Comparison of ENCODE assay signal across 8 cellular contexts in the genomic region with DNA sequence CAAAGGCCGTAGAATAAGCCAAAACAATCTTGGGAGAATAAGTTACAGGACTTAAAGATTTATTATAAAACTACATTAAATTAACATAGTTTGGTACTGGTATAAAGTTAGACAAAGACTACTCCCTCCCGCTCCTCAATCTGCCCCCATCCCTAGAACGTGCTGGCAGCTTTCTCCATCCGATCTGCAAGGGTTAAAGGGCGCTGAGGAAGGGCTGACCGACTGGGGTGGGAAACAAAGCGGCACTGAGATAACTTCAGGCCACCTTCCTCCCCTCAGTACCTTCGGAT. TPM values are rescaled to one million over a fixed set of nuclear protein-coding genes. Genes with fewer than 3 reads are reported as not detected.
A peak's percentile ranks its signal among the peaks of the same experiment; 100 is the strongest.
DNase-seq lines count a peak whose midpoint lies in the region; ATAC-seq, FAIRE-seq and TF ChIP-seq lines count a peak whose summit lies in the region.

No MANE protein-coding gene starts in this region.

- no peaks in the 10 kb centered on the region for H3K27me3 Mint-ChIP-seq in immature natural killer cell (ENCODE audit: low read depth in 3 of 3)

- peak overlapping the region; percentile 31 for H3K18ac ChIP-seq in mesendoderm (ENCODE audit: low read length)

- H3K36me3 ChIP-seq in mammary epithelial cell (ENCODE audit: insufficient read depth, low read length) (peaks cover 3% of the 10 kb centered on the region), mesendoderm (ENCODE audit: control insufficient read depth, insufficient read depth, low read length) (peaks cover 2% of the 10 kb centered on the region)

- TF ChIP-seq EP300 in A549 (IDR thresholded peaks at IDR 0.05), result no peak

- no peak overlapping the region for H3K27ac Mint-ChIP-seq in immature natural killer cell

- peak overlapping the region; percentile 84 for H3K4me2 ChIP-seq in A549
- peak overlapping the region; percentile 97 for H3K4me2 ChIP-seq in mammary epithelial cell (ENCODE audit: insufficient read depth, low read depth, low read length)
- no peak overlapping the region for H3K4me2 ChIP-seq in mesendoderm (ENCODE audit: low read length)

- peak overlapping the region; percentile 90 for H2AFZ ChIP-seq in mammary epithelial cell (ENCODE audit: low read depth, low read length)

- ATAC-seq in A549 (peak; percentile 64 to 68), GM19351 (IDR thresholded peaks at IDR 0.05; ENCODE audit: unreplicated experiment) (peak; percentile 6)

- in situ Hi-C loops in mammary epithelial cell (cut with MboI; ENCODE audit: low sequenced_read_pairs in 2 of 2), result no loop called here

- peak overlapping the region; percentile 98 for H3K9ac ChIP-seq in mammary epithelial cell (ENCODE audit: insufficient read depth, low read length)
- H3K9ac ChIP-seq in mesendoderm (ENCODE audit: low read length), result peak overlapping the region; percentile 70

- dilution Hi-C loops in mammary epithelial cell (cut with HindIII; ENCODE audit: low sequenced_read_pairs), result no loop called here

- peak overlapping the region; percentile 87 to 94 for H3K27ac ChIP-seq in A549
- H3K27ac ChIP-seq in HL-60 (replicated peaks), result peak overlapping the region; percentile 94
- peak overlapping the region; percentile 100 for H3K27ac ChIP-seq in mammary epithelial cell (ENCODE audit: insufficient read depth, low read depth, low read length)
- H3K27ac ChIP-seq in mesendoderm (ENCODE audit: low read depth, low read length), result peak overlapping the region; percentile 94

- H3K4me3 Mint-ChIP-seq in immature natural killer cell, result no peak overlapping the region

- H2BK15ac ChIP-seq in mesendoderm (replicated peaks; ENCODE audit: low read depth), result no peak overlapping the region

- H3K56ac ChIP-seq in mesendoderm (ENCODE audit: low read length), result peak overlapping the region; percentile 99

- peaks cover 8% of the 10 kb centered on the region for H3K79me1 ChIP-seq in mesendoderm (ENCODE audit: low read length)

- no peak overlapping the region for H2BK120ac ChIP-seq in mesendoderm (ENCODE audit: low read depth, low read length)

- peaks cover 0 to 7% (median 5%) of the 10 kb centered on the region in 3 donors for H3K36me3 Mint-ChIP-seq in immature natural killer cell

- H4K5ac ChIP-seq in mesendoderm (ENCODE audit: low read length), result peak overlapping the region; percentile 1

- H3K79me2 ChIP-seq in mammary epithelial cell (ENCODE audit: insufficient read depth, low read length), result peaks cover 62% of the 10 kb centered on the region
- H3K79me2 ChIP-seq in mesendoderm (ENCODE audit: control insufficient read depth, insufficient read depth, low read length), result peaks cover 41% of the 10 kb centered on the region

- TF ChIP-seq CTCF in A549 (IDR thresholded peaks at IDR 0.05) (no peak), HL-60 (IDR thresholded peaks at IDR 0.05; ENCODE audit: insufficient read depth, low read length) (no peak), mammary epithelial cell (conservative IDR thresholded peaks at IDR 0.05 in 1 of 2, IDR thresholded peaks at IDR 0.05 in 1 of 2; ENCODE audit: extremely low read depth in 1 of 2, insufficient read depth in 1 of 2, low read depth in 1 of 2, low read length in 2 of 2) (no peak)

- POLR2A ChIA-PET in A549 (lab: Yijun Ruan, JAX), result interaction anchor here (1.3 to 2.4 kb wide), 2 partner anchors 35 to 195 kb away, joined by 5 to 56 read pairs; no protein-coding TSS in a partner anchor

- 0% methylated on average over 6 of the region's 8 CpGs for WGBS in A549 (ENCODE audit: missing lambda C conversion rate)
- 2% methylated on average over 7 of the region's 8 CpGs for WGBS in mammary epithelial cell (ENCODE audit: low coverage, missing lambda C conversion rate)
- WGBS in mesendoderm (ENCODE audit: extremely low coverage, insufficient coverage, low lambda C conversion rate), result no CpG with 5 or more reads among the region's 8 CpGs

- no peak overlapping the region for H4K8ac ChIP-seq in mesendoderm (ENCODE audit: low read depth, low read length)

- H3K27me3 ChIP-seq in HL-60 (ENCODE audit: insufficient read depth, poor library complexity, severe bottlenecking), result no peaks in the 10 kb centered on the region
- H3K27me3 ChIP-seq in mammary epithelial cell (ENCODE audit: insufficient read depth, low read length), result no peaks in the 10 kb centered on the region
- H3K27me3 ChIP-seq in mesendoderm (ENCODE audit: insufficient read depth, low read length, poor library complexity), result no peaks in the 10 kb centered on the region

- intact Hi-C loops in mammary epithelial cell (cut with micrococcal nuclease), result loop anchor here (1.0 to 10.0 kb wide), 6 partner anchors 35 to 310 kb away; partner anchors contain the start of gene CKAP2
- intact Hi-C loops in posterior vena cava (cut with DNase I), result no loop called here

- no peak for FAIRE-seq in A549 (lab: Jason Lieb, UNC)

- no peaks in the 10 kb centered on the region for H3K9me3 Mint-ChIP-seq in immature natural killer cell

- H3K4ac ChIP-seq in mesendoderm (ENCODE audit: low read depth, low read length), result peak overlapping the region; percentile 57

- CTCF ChIA-PET in A549 (lab: Yijun Ruan, JAX), result interaction anchor here (1.2 to 1.7 kb wide), 3 partner anchors 13 to 201 kb away, joined by 3 to 8 read pairs (median 5); partner anchors contain the start of gene VPS36
- CTCF ChIA-PET in mammary epithelial cell (lab: Charles Lee; ENCODE audit: low non-redundant PET), result no interaction called here

- no peaks in the 10 kb centered on the region for H4K20me1 ChIP-seq in mammary epithelial cell (ENCODE audit: insufficient read depth, low read length)

- peak in 1 of 2 experiments; percentile 11 for DNase-seq in A549 (ENCODE audit: low read depth in 1 of 2, low spot score in 1 of 2)
- DNase-seq in HL-60 (ENCODE audit: low read depth in 1 of 2, low spot score in 1 of 2), result no peak
- DNase-seq in mammary epithelial cell, result no peak
- DNase-seq in mesendoderm, result no peak
- DNase-seq in posterior vena cava (ENCODE audit: low spot score), result no peak
- no peak for DNase-seq in stimulated activated CD4-positive, alpha-beta T cell treated with anti-CD3 and anti-CD28 coated beads, Interleukin-4, amount 100 ng/mL, for 4 hours
- no peak for DNase-seq in immature natural killer cell

- no peak for TF ChIP-seq POLR2A in A549 (IDR thresholded peaks at IDR 0.05; ENCODE audit: low read length)

- no peaks in the 10 kb centered on the region for H3K9me3 ChIP-seq in A549
- H3K9me3 ChIP-seq in mammary epithelial cell (replicated peaks; ENCODE audit: insufficient read depth, low read length), result no peaks in the 10 kb centered on the region

- H2BK5ac ChIP-seq in mesendoderm (ENCODE audit: low read length), result peak overlapping the region; percentile 6

- H3K4me1 ChIP-seq in A549, result peaks cover 7% of the 10 kb centered on the region; the same call in 1 of the 3 replicates
- peaks cover 12% of the 10 kb centered on the region for H3K4me1 ChIP-seq in mammary epithelial cell (ENCODE audit: insufficient read depth, low read length)
- H3K4me1 ChIP-seq in mesendoderm (ENCODE audit: control insufficient read depth, low read depth, low read length), result no peaks in the 10 kb centered on the region

- TF ChIP-seq RAD21 in A549 (conservative IDR thresholded peaks at IDR 0.05 in 1 of 2, IDR thresholded peaks at IDR 0.05 in 1 of 2), result no peak

- no peak overlapping the region for H2AK5ac ChIP-seq in mesendoderm (ENCODE audit: low read length)

- H3K4me3 ChIP-seq in A549 (peak overlapping the region; percentile 58), HL-60 (replicated peaks; ENCODE audit: insufficient read depth, low read length) (peak overlapping the region; percentile 79), mammary epithelial cell (replicated peaks in 1 of 3; ENCODE audit: insufficient read depth in 1 of 3, low read depth in 2 of 3, low read length in 3 of 3) (peak overlapping the region; percentile 77 to 94 (median 94)), mesendoderm (ENCODE audit: low read length) (peak overlapping the region; percentile 34)

- BruUV-seq in mammary epithelial cell (replicated peaks; lab: Mats Ljungman, UMichigan), result TSS peak; percentile 70

- peaks cover 0 to 11% of the 10 kb centered on the region in 2 donors for H3K4me1 Mint-ChIP-seq in immature natural killer cell

- no peak overlapping the region for H3K23ac ChIP-seq in mesendoderm (ENCODE audit: low read length)

TF ChIP-seq in A549, 52 proteins besides CTCF, POLR2A, EP300 and RAD21 (continues in another document):
- TF ChIP-seq RARB (CRISPR knock-in tag; IDR thresholded peaks at IDR 0.05), result no peak
- TF ChIP-seq HOXB13 (CRISPR knock-in tag; IDR thresholded peaks at IDR 0.05; ENCODE audit: low read depth), result 0 out of 2 replicates have a peak, but pooled peaks have one; percentile 37
- TF ChIP-seq, protein P1, sequence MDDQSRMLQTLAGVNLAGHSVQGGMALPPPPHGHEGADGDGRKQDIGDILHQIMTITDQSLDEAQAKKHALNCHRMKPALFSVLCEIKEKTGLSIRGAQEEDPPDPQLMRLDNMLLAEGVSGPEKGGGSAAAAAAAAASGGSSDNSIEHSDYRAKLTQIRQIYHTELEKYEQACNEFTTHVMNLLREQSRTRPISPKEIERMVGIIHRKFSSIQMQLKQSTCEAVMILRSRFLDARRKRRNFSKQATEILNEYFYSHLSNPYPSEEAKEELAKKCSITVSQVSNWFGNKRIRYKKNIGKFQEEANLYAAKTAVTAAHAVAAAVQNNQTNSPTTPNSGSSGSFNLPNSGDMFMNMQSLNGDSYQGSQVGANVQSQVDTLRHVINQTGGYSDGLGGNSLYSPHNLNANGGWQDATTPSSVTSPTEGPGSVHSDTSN (IDR thresholded peaks at IDR 0.05), result 0 out of 2 replicates have a peak, but pooled peaks have one; percentile 34

RNA-seq across cellular contexts. Expression of gene SUGT1, which starts 0.8 kb away (rescaled TPM):
- 37.7 and 56.4 TPM in 2 replicates for polyA plus RNA-seq in A549 (2011; rRNA removed)
- 21.3 and 23.1 TPM in 2 replicates for polyA plus RNA-seq in A549 (2012; cell fraction: cytosol; rRNA removed)
- polyA plus RNA-seq in A549 (2012; cell fraction: nucleus; rRNA removed), result 9.1 and 10.7 TPM in 2 replicates
- 60.4 to 62.1 TPM (median 61.4 TPM) in 3 replicates for polyA plus RNA-seq in A549 (2017; fragmentation: RNase III; extraction: RNeasy Plus Mini Kit Qiagen cat#74134 plus additional on column Dnase treatment)
- 23.9 and 25.2 TPM in 2 replicates for polyA minus RNA-seq in A549 (2011; rRNA and poly(A)+ RNA removed)
- total RNA-seq in mammary epithelial cell, result 10 to 100 TPM; 16.8 to 45.9 TPM
- 28.8 TPM for polyA plus RNA-seq in mammary epithelial cell
- 16.7 TPM for polyA minus RNA-seq in mammary epithelial cell
- polyA plus RNA-seq in mesendoderm (2013, experiment 1 of 2), result 108 TPM
- 111 TPM for polyA plus RNA-seq in mesendoderm (2013, experiment 2 of 2)
- total RNA-seq in posterior vena cava, result 10 to 100 TPM; 43.2 to 45.8 TPM
- polyA plus RNA-seq in immature natural killer cell, result 10 to 100 TPM; 45.0 to 50.7 (median 49.5) TPM

RNA-seq across cellular contexts. Expression of gene HNRNPA1L2, which starts 9.6 kb away (rescaled TPM):
- polyA plus RNA-seq in A549 (2011; rRNA removed), result 6.3 and 8.5 TPM in 2 replicates
- polyA plus RNA-seq in A549 (2012; cell fraction: cytosol; rRNA removed), result 2.2 and 2.9 TPM in 2 replicates
- 1.7 and 2.4 TPM in 2 replicates for polyA plus RNA-seq in A549 (2012; cell fraction: nucleus; rRNA removed)
- polyA plus RNA-seq in A549 (2017; fragmentation: RNase III; extraction: RNeasy Plus Mini Kit Qiagen cat#74134 plus additional on column Dnase treatment), result 5.8 to 6.3 TPM (median 6.2 TPM) in 3 replicates
- polyA minus RNA-seq in A549 (2011; rRNA and poly(A)+ RNA removed), result 2.5 and 3.2 TPM in 2 replicates
- 1 to 10 TPM; 2.3 to 9.3 TPM for total RNA-seq in mammary epithelial cell
- polyA plus RNA-seq in mammary epithelial cell, result 7.2 TPM
- 6.1 TPM for polyA minus RNA-seq in mammary epithelial cell
- polyA plus RNA-seq in mesendoderm (2013, experiment 1 of 2), result 8.8 TPM
- polyA plus RNA-seq in mesendoderm (2013, experiment 2 of 2), result 8.7 TPM
- total RNA-seq in posterior vena cava, result 1 to 10 TPM; 5.6 to 7.5 TPM
- 10 to 100 TPM in 1 of 3 donors, 1 to 10 TPM in 2; 4.0 to 11.6 (median 8.4) TPM for polyA plus RNA-seq in immature natural killer cell

Comparison
In these comparisons a context has a peak if more than half of its experiments do, and no peak if none do; other contexts are left out.
1. H3K4me3 ChIP-seq: peak in every context shown above with its lines; median percentile 94 in mammary epithelial cell; 79 in HL-60; 58 in A549; 34 in mesendoderm.